ENCODE assay signal across 1 cellular context in genomic region chr1:19138958-19139581, GRCh38.
TF ChIP-seq lines count a peak whose summit lies in the region.

No MANE protein-coding gene starts in this region.

TF ChIP-seq in HepG2, 621 proteins besides CTCF, POLR2A, EP300 and RAD21 (continued from another document and continues in another):
- TF ChIP-seq ZNF407 (CRISPR knock-in tag; IDR thresholded peaks at IDR 0.05; ENCODE audit: not compliant biosample characterization) (no peak), HMG20B (CRISPR knock-in tag; conservative IDR thresholded peaks at IDR 0.05) (0 out of 2 replicates have a peak, but pooled peaks have one; percentile 21), TFE3 (CRISPR knock-in tag; IDR thresholded peaks at IDR 0.05) (no peak), ZSCAN21 (CRISPR knock-in tag; IDR thresholded peaks at IDR 0.05; ENCODE audit: borderline replicate concordance) (peak; percentile 70; the same call in 1 of the 2 replicates), LCORL (IDR thresholded peaks at IDR 0.05) (no peak), LCORL (CRISPR knock-in tag; IDR thresholded peaks at IDR 0.05) (0 out of 2 replicates have a peak, but pooled peaks have one; percentile 22), SP1 (IDR thresholded peaks at IDR 0.05) (no peak), SP1 (CRISPR knock-in tag; IDR thresholded peaks at IDR 0.05) (no peak), MED8 (CRISPR knock-in tag; IDR thresholded peaks at IDR 0.05; ENCODE audit: insufficient replicate concordance) (no peak), ZNF335 (CRISPR knock-in tag; IDR thresholded peaks at IDR 0.05) (no peak), ZNF549 (CRISPR knock-in tag; IDR thresholded peaks at IDR 0.05) (no peak), ZSCAN22 (CRISPR knock-in tag; IDR thresholded peaks at IDR 0.05) (no peak), TFDP2 (CRISPR knock-in tag; IDR thresholded peaks at IDR 0.05) (no peak), CREB1 (IDR thresholded peaks at IDR 0.05) (no peak), CREB1 (CRISPR knock-in tag; IDR thresholded peaks at IDR 0.05) (peak; percentile 41; the same call in 1 of the 2 replicates), ZFP36L2 (CRISPR knock-in tag; IDR thresholded peaks at IDR 0.05) (no peak), IKZF5 (CRISPR knock-in tag; IDR thresholded peaks at IDR 0.05) (no peak), IRX3 (CRISPR knock-in tag; IDR thresholded peaks at IDR 0.05; ENCODE audit: borderline replicate concordance, low read depth) (no peak), HDAC2 (CRISPR knock-in tag; IDR thresholded peaks at IDR 0.05) (0 out of 2 replicates have a peak, but pooled peaks have one; percentile 26), FOXM1 (CRISPR knock-in tag; IDR thresholded peaks at IDR 0.05) (no peak), SAP130 (CRISPR knock-in tag; IDR thresholded peaks at IDR 0.05; ENCODE audit: low read depth) (peak; percentile 58), ZNF263 (CRISPR knock-in tag; IDR thresholded peaks at IDR 0.05) (no peak), KAT8 (CRISPR knock-in tag; IDR thresholded peaks at IDR 0.05) (peak; percentile 26; the same call in 1 of the 2 replicates), IRF9 (CRISPR knock-in tag; IDR thresholded peaks at IDR 0.05; ENCODE audit: borderline replicate concordance) (no peak), POLR2AphosphoS2 (IDR thresholded peaks at IDR 0.05; ENCODE audit: low read depth, low read length) (no peak), AHDC1 (CRISPR knock-in tag; IDR thresholded peaks at IDR 0.05; ENCODE audit: borderline replicate concordance) (peak; percentile 29; the same call in 1 of the 2 replicates), ZFP90 (CRISPR knock-in tag; IDR thresholded peaks at IDR 0.05; ENCODE audit: borderline replicate concordance) (no peak), ATM (IDR thresholded peaks at IDR 0.05; ENCODE audit: borderline replicate concordance) (no peak), HCFC1 (IDR thresholded peaks at IDR 0.05; ENCODE audit: low read depth, low read length) (no peak), NFE2L1 (CRISPR knock-in tag; IDR thresholded peaks at IDR 0.05; ENCODE audit: borderline replicate concordance) (no peak), MAFF (IDR thresholded peaks at IDR 0.05; ENCODE audit: low read depth, low read length) (no peak)
- TF ChIP-seq, protein P1, sequence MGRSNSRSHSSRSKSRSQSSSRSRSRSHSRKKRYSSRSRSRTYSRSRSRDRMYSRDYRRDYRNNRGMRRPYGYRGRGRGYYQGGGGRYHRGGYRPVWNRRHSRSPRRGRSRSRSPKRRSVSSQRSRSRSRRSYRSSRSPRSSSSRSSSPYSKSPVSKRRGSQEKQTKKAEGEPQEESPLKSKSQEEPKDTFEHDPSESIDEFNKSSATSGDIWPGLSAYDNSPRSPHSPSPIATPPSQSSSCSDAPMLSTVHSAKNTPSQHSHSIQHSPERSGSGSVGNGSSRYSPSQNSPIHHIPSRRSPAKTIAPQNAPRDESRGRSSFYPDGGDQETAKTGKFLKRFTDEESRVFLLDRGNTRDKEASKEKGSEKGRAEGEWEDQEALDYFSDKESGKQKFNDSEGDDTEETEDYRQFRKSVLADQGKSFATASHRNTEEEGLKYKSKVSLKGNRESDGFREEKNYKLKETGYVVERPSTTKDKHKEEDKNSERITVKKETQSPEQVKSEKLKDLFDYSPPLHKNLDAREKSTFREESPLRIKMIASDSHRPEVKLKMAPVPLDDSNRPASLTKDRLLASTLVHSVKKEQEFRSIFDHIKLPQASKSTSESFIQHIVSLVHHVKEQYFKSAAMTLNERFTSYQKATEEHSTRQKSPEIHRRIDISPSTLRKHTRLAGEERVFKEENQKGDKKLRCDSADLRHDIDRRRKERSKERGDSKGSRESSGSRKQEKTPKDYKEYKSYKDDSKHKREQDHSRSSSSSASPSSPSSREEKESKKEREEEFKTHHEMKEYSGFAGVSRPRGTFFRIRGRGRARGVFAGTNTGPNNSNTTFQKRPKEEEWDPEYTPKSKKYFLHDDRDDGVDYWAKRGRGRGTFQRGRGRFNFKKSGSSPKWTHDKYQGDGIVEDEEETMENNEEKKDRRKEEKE (IDR thresholded peaks at IDR 0.05): no peak
- TF ChIP-seq, protein P2, sequence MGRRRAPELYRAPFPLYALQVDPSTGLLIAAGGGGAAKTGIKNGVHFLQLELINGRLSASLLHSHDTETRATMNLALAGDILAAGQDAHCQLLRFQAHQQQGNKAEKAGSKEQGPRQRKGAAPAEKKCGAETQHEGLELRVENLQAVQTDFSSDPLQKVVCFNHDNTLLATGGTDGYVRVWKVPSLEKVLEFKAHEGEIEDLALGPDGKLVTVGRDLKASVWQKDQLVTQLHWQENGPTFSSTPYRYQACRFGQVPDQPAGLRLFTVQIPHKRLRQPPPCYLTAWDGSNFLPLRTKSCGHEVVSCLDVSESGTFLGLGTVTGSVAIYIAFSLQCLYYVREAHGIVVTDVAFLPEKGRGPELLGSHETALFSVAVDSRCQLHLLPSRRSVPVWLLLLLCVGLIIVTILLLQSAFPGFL (CRISPR knock-in tag; IDR thresholded peaks at IDR 0.05): no peak
